ENCODE assay signal across 8 cellular contexts in genomic region chr18:35005963-35006577, GRCh38. TPM values are rescaled to one million over a fixed set of nuclear protein-coding genes. Genes with fewer than 3 reads are reported as not detected.
A peak's percentile ranks its signal among the peaks of the same experiment; 100 is the strongest.
DNase-seq lines count a peak whose midpoint lies in the region; FAIRE-seq and TF ChIP-seq lines count a peak whose summit lies in the region.

No MANE protein-coding gene starts in this region.

- no peak overlapping the region for H3K4me2 ChIP-seq in keratinocyte (ENCODE audit: control insufficient read depth, extremely low read depth, insufficient read depth, low read depth, low read length)

- no peaks in the 10 kb centered on the region for H3K27me3 ChIP-seq in HL-60 (ENCODE audit: insufficient read depth, poor library complexity, severe bottlenecking)
- no peaks in the 10 kb centered on the region for H3K27me3 ChIP-seq in breast epithelium
- no peaks in the 10 kb centered on the region for H3K27me3 ChIP-seq in keratinocyte (ENCODE audit: control insufficient read depth, extremely low read depth, insufficient read depth, low read length)

- H3K79me2 ChIP-seq in keratinocyte (ENCODE audit: control insufficient read depth, insufficient read depth, low read length) = no peaks in the 10 kb centered on the region

- peak; percentile 48 for TF ChIP-seq CTCF in GM20000 (IDR thresholded peaks at IDR 0.05; ENCODE audit: extremely low read depth, missing control alignments)
- TF ChIP-seq CTCF in HL-60 (IDR thresholded peaks at IDR 0.05; ENCODE audit: insufficient read depth, low read length) = peak; percentile 36
- peak in 2 of 3 donors; percentile 57 to 74 for TF ChIP-seq CTCF in breast epithelium (IDR thresholded peaks at IDR 0.05)
- TF ChIP-seq CTCF in keratinocyte (optimal IDR thresholded peaks at IDR 0.05 in 1 of 3, IDR thresholded peaks at IDR 0.05 in 1 of 3, conservative IDR thresholded peaks at IDR 0.05 in 1 of 3; ENCODE audit: extremely low read depth in 1 of 3, insufficient read depth in 2 of 3, low read length in 3 of 3) = peak in 2 of 3 experiments; percentile 36 to 48

- H3K4me3 ChIP-seq in HL-60 (replicated peaks; ENCODE audit: insufficient read depth, low read length) (no peak overlapping the region), breast epithelium (no peak overlapping the region), keratinocyte (ENCODE audit: control insufficient read depth in 2 of 3, extremely low read depth in 1 of 3, insufficient read depth in 2 of 3, low read depth in 1 of 3, low read length in 3 of 3) (no peak overlapping the region)

- H3K36me3 ChIP-seq in breast epithelium (no peaks in the 10 kb centered on the region), keratinocyte (ENCODE audit: control insufficient read depth in 2 of 2, extremely low read depth in 1 of 2, insufficient read depth in 2 of 2, low read length in 2 of 2) (no peaks in the 10 kb centered on the region)

- H2AFZ ChIP-seq in keratinocyte (ENCODE audit: control insufficient read depth, low read length) = no peak overlapping the region

- intact Hi-C loops in breast epithelium (cut with DNase I; ENCODE audit: low total_unique reads) = no loop called here

- H3K9ac ChIP-seq in keratinocyte (ENCODE audit: control insufficient read depth, extremely low read depth, insufficient read depth, low read length) = no peak overlapping the region

- no peaks in the 10 kb centered on the region for H3K9me3 ChIP-seq in breast epithelium
- H3K9me3 ChIP-seq in keratinocyte (ENCODE audit: control insufficient read depth, low read depth, low read length) = no peaks in the 10 kb centered on the region

- dilution Hi-C loops in keratinocyte (cut with MboI; ENCODE audit: extremely low pct_ligation_motif_present, low sequenced_read_pairs) = no loop called here

- no peaks in the 10 kb centered on the region for H4K20me1 ChIP-seq in keratinocyte (ENCODE audit: control insufficient read depth, extremely low read depth, insufficient read depth, low read length)

- H3K27ac ChIP-seq in HL-60 (replicated peaks) (no peak overlapping the region), breast epithelium (no peak overlapping the region), keratinocyte (ENCODE audit: control insufficient read depth, insufficient read depth, low read length) (no peak overlapping the region)

- no peaks in the 10 kb centered on the region for H3K9me1 ChIP-seq in keratinocyte (ENCODE audit: control insufficient read depth, extremely low read depth, insufficient read depth, low read length)

- no peak for FAIRE-seq in keratinocyte (lab: Jason Lieb, UNC)

- H3K4me1 ChIP-seq in breast epithelium = no peaks in the 10 kb centered on the region
- H3K4me1 ChIP-seq in keratinocyte (ENCODE audit: control insufficient read depth, extremely low read depth, insufficient read depth, low read length) = no peaks in the 10 kb centered on the region

- DNase-seq in EH (ENCODE audit: low read depth) = peak; percentile 73
- DNase-seq in GM20000 (ENCODE audit: low spot score) = peak; percentile 45
- peak; percentile 20 to 65 for DNase-seq in HL-60 (ENCODE audit: low read depth in 1 of 2, low spot score in 1 of 2)
- peak; percentile 58 for DNase-seq in NCI-H82 treated with DMSO at 0.1 percent for 48 hours (lab: John Stamatoyannopoulos, UW; ENCODE audit: unreplicated experiment)
- DNase-seq in breast epithelium (ENCODE audit: low spot score in 2 of 2) = no peak
- no peak for DNase-seq in keratinocyte (ENCODE audit: low read depth, low spot score)
- DNase-seq in superior temporal gyrus (ENCODE audit: extremely low spot score) = peak; percentile 96
- no peak for DNase-seq in NK-92 treated with Interleukin-12 subunit alpha and Interleukin-12 subunit beta, amount 100 ng/mL, for 24 hours (lab: John Stamatoyannopoulos, UW)

- TF ChIP-seq POLR2A in breast epithelium (IDR thresholded peaks at IDR 0.05) = no peak

RNA-seq across cellular contexts. Expression of gene MAPRE2, which starts 35.1 kb away (rescaled TPM):
- total RNA-seq in breast epithelium = 10 to 100 TPM; 17.0 to 38.8 (median 21.3) TPM
- 8.6 to 18.7 TPM (median 14.2 TPM) in 3 replicates for polyA plus RNA-seq in keratinocyte
- 9.0 TPM for polyA plus RNA-seq in keratinocyte (2011; ENCODE audit: low read depth)
- 15.0 and 27.6 TPM in 2 replicates for polyA plus RNA-seq in keratinocyte (2011; cell fraction: cytosol; rRNA removed)
- 13.2 and 16.7 TPM in 2 replicates for polyA plus RNA-seq in keratinocyte (2011; cell fraction: nucleus; rRNA removed)
- polyA plus RNA-seq in keratinocyte (2012; ENCODE audit: low replicate concordance) = 6.8 and 8.5 TPM in 2 replicates
- polyA minus RNA-seq in keratinocyte = 9.3 to 15.2 TPM (median 10.5 TPM) in 3 replicates
- polyA minus RNA-seq in keratinocyte (2011; cell fraction: cytosol; rRNA and poly(A)+ RNA removed) = 13.0 TPM
- polyA minus RNA-seq in keratinocyte (2011; cell fraction: nucleus; rRNA and poly(A)+ RNA removed) = 8.5 and 12.6 TPM in 2 replicates

Comparison
In these comparisons a context has a peak if more than half of its experiments do, and no peak if none do; other contexts are left out.
1. DNase-seq: peak in EH (single experiment), GM20000 (single experiment), HL-60 (2 of 2), NCI-H82 treated with DMSO at 0.1 percent for 48 hours (single experiment) and superior temporal gyrus (single experiment); none in breast epithelium (0 of 2), keratinocyte (single experiment) and NK-92 treated with Interleukin-12 subunit alpha and Interleukin-12 subunit beta, amount 100 ng/mL, for 24 hours (single experiment).
2. Peak in every context shown above with its lines, with median percentiles within 50 percentile points of each other: CTCF ChIP-seq.